Comparison of ENCODE assay signal across 1 cellular context in genomic region chr13:72561791-72562190, GRCh38.
TF ChIP-seq lines count a peak whose summit lies in the region.

No MANE protein-coding gene starts in this region.

TF ChIP-seq in SK-N-SH, 30 proteins besides CTCF, POLR2A, EP300 and RAD21 (continued from another document):
- TF ChIP-seq FOXJ3 (CRISPR knock-in tag; IDR thresholded peaks at IDR 0.05) (peak; percentile 97), RFX5 (IDR thresholded peaks at IDR 0.05; ENCODE audit: low read length) (no peak), POLR2AphosphoS5 (IDR thresholded peaks at IDR 0.05; ENCODE audit: low read depth, low read length) (no peak), TCF12 (IDR thresholded peaks at IDR 0.05) (peak; percentile 77), JUND (IDR thresholded peaks at IDR 0.05) (no peak), YY1 (IDR thresholded peaks at IDR 0.05; ENCODE audit: low read depth) (no peak), RXRA (IDR thresholded peaks at IDR 0.05; ENCODE audit: borderline replicate concordance, low read depth) (no peak), IRF3 (IDR thresholded peaks at IDR 0.05; ENCODE audit: low read depth, low read length) (no peak)
